8 cellular contexts compared by ENCODE assay signal in genomic region chr3:49357466-49358216, GRCh38. TPM values are rescaled to one million over a fixed set of nuclear protein-coding genes. Genes with fewer than 3 reads are reported as not detected.
DNase-seq lines count a peak whose midpoint lies in the region; ATAC-seq and TF ChIP-seq lines count a peak whose summit lies in the region.

No MANE protein-coding gene starts in this region.

- peak overlapping the region; percentile 97 for H3K4me3 Mint-ChIP-seq in activated naive CD8-positive, alpha-beta T cell treated with anti-CD3 and anti-CD28 coated beads, Interleukin-2, amount 50 U/mL, for 24 hours

- no peaks in the 10 kb centered on the region for H3K27me3 Mint-ChIP-seq in activated naive CD8-positive, alpha-beta T cell treated with anti-CD3 and anti-CD28 coated beads, Interleukin-2, amount 50 U/mL, for 24 hours

- 7 to 10% methylated on average over 55 to 61 of the region's 61 CpGs for WGBS in heart right ventricle, 2 donors
- WGBS in psoas muscle, 3 donors = 4 to 6% (median 5%) methylated on average over 59 to 61 of the region's 61 CpGs

- TF ChIP-seq CTCF in GM12865 (IDR thresholded peaks at IDR 0.05; ENCODE audit: insufficient read depth, low read depth, low read length, missing control alignments) (no peak), heart right ventricle (IDR thresholded peaks at IDR 0.05) (no peak), psoas muscle (IDR thresholded peaks at IDR 0.05) (no peak)

- peak overlapping the region; percentile 75 for H3K9ac ChIP-seq in SK-N-MC (ENCODE audit: insufficient read length)

- H3K27me3 ChIP-seq in heart right ventricle = no peaks in the 10 kb centered on the region
- H3K27me3 ChIP-seq in psoas muscle (ENCODE audit: insufficient read depth in 3 of 3, low read length in 2 of 3) = no peaks in the 10 kb centered on the region

- peak overlapping the region; percentile 78 for H3K4me3 ChIP-seq in GM12865 (ENCODE audit: low read depth, low read length)
- H3K4me3 ChIP-seq in SK-N-MC = peak overlapping the region; percentile 79
- H3K4me3 ChIP-seq in heart right ventricle = peak overlapping the region; percentile 60 to 92 (median 81)
- H3K4me3 ChIP-seq in psoas muscle = peak overlapping the region; percentile 76

- H3K9me3 Mint-ChIP-seq in activated naive CD8-positive, alpha-beta T cell treated with anti-CD3 and anti-CD28 coated beads, Interleukin-2, amount 50 U/mL, for 24 hours = no peaks in the 10 kb centered on the region

- peak; percentile 29 for ATAC-seq in HG02885 (IDR thresholded peaks at IDR 0.05; ENCODE audit: poor library complexity, unreplicated experiment)
- peak; percentile 22 for ATAC-seq in activated naive CD8-positive, alpha-beta T cell treated with anti-CD3 and anti-CD28 coated beads, Interleukin-2, amount 50 U/mL, for 24 hours
- ATAC-seq in heart right ventricle = peak; percentile 21 to 72 (median 38)
- peak; percentile 44 to 62 (median 51) for ATAC-seq in psoas muscle

- peak; percentile 60 for DNase-seq in GM12865 (ENCODE audit: low read depth)
- no peak for DNase-seq in SK-N-MC (ENCODE audit: low read depth, low spot score)
- DNase-seq in activated naive CD8-positive, alpha-beta T cell treated with anti-CD3 and anti-CD28 coated beads, Interleukin-2, amount 50 U/mL, for 24 hours = peak; percentile 61
- DNase-seq in heart right ventricle = peak; percentile 44 to 56
- peak; percentile 62 to 73 for DNase-seq in psoas muscle
- no peak for DNase-seq in putamen (ENCODE audit: low spot score)
- no peak for DNase-seq in NCI-H510A (lab: John Stamatoyannopoulos, UW)

- H3K4me1 ChIP-seq in heart right ventricle (peaks cover 6 to 60% (median 40%) of the 10 kb centered on the region in 9 donors), psoas muscle (peaks cover 14% of the 10 kb centered on the region)

- peaks cover 45% of the 10 kb centered on the region for H3K4me1 Mint-ChIP-seq in activated naive CD8-positive, alpha-beta T cell treated with anti-CD3 and anti-CD28 coated beads, Interleukin-2, amount 50 U/mL, for 24 hours

- H3K27ac Mint-ChIP-seq in activated naive CD8-positive, alpha-beta T cell treated with anti-CD3 and anti-CD28 coated beads, Interleukin-2, amount 50 U/mL, for 24 hours = peak overlapping the region; percentile 97

- H3K36me3 Mint-ChIP-seq in activated naive CD8-positive, alpha-beta T cell treated with anti-CD3 and anti-CD28 coated beads, Interleukin-2, amount 50 U/mL, for 24 hours (ENCODE audit: low read depth) = peaks cover 51% of the 10 kb centered on the region

- H3K9me3 ChIP-seq in SK-N-MC (ENCODE audit: low read depth, low read length) (no peaks in the 10 kb centered on the region), heart right ventricle (no peaks in the 10 kb centered on the region), psoas muscle (no peaks in the 10 kb centered on the region)

- H3K27ac ChIP-seq in SK-N-MC (no peak overlapping the region), heart right ventricle (peak overlapping the region; percentile 74 to 96 (median 92)), psoas muscle (peak overlapping the region; percentile 90)

- H3K36me3 ChIP-seq in SK-N-MC (ENCODE audit: insufficient read depth, low read length) (peaks cover 19% of the 10 kb centered on the region), heart right ventricle (peaks cover 0 to 66% (median 32%) of the 10 kb centered on the region in 9 donors), psoas muscle (ENCODE audit: insufficient read depth in 1 of 2, low read depth in 1 of 2) (peaks cover 12 to 54% of the 10 kb centered on the region in 2 donors)

- intact Hi-C loops in heart right ventricle (cut with DNase I) = loop anchor here in 6 of 10 donors (2.0 to 5.0 kb wide), 4 partner anchors 17 to 55 kb away; partner anchors contain the start of genes RHOA (in 5 of the 6), TCTA (in 4 of the 6) and USP4 (in 1 of the 6)
- intact Hi-C loops in psoas muscle (cut with DNase I) = loop anchor here in 1 of 2 donors (2.0 kb wide), 2 partner anchors 17 to 53 kb away; partner anchors contain the start of gene RHOA

RNA-seq across cellular contexts. Expression of gene GPX1, which starts 0.5 kb away (rescaled TPM):
- 100 to 1,000 TPM in 5 of 10 donors, 10 to 100 TPM in 5; 85.2 to 223 (median 102) TPM for total RNA-seq in heart right ventricle
- polyA plus RNA-seq in heart right ventricle = 100 to 1,000 TPM; 203 to 267 TPM
- 100 to 1,000 TPM; 100 to 129 (median 116) TPM for total RNA-seq in psoas muscle
- polyA plus RNA-seq in psoas muscle = 100 to 1,000 TPM; 164 to 251 (median 189) TPM

RNA-seq across cellular contexts. Expression of gene USP4, which starts 17.8 kb away (rescaled TPM):
- total RNA-seq in heart right ventricle (10 to 100 TPM; 35.4 to 48.3 (median 43.5) TPM), psoas muscle (10 to 100 TPM; 26.7 to 35.2 (median 31.1) TPM)
- polyA plus RNA-seq in heart right ventricle (10 to 100 TPM; 19.9 to 52.4 TPM), psoas muscle (10 to 100 TPM; 16.3 to 21.2 (median 17.0) TPM)

RNA-seq across cellular contexts. Expression of gene RHOA, which starts 54.1 kb away (rescaled TPM):
- 100 to 1,000 TPM; 226 to 335 (median 250) TPM for total RNA-seq in heart right ventricle
- polyA plus RNA-seq in heart right ventricle = 100 to 1,000 TPM; 139 to 291 TPM
- 100 to 1,000 TPM; 251 to 334 (median 271) TPM for total RNA-seq in psoas muscle
- polyA plus RNA-seq in psoas muscle = 100 to 1,000 TPM; 179 to 341 (median 287) TPM

RNA-seq across cellular contexts. Expression of gene TCTA, which starts 54.6 kb away (rescaled TPM):
- total RNA-seq in heart right ventricle (10 to 100 TPM; 13.9 to 22.6 (median 17.6) TPM), psoas muscle (10 to 100 TPM; 11.4 to 23.4 (median 16.7) TPM)
- polyA plus RNA-seq in heart right ventricle (10 to 100 TPM; 16.5 to 19.0 TPM), psoas muscle (10 to 100 TPM; 13.8 to 46.1 (median 18.1) TPM)

Comparison
In these comparisons a context has a peak if more than half of its experiments do, and no peak if none do; other contexts are left out.
1. DNase-seq: peak in GM12865 (single experiment), activated naive CD8-positive, alpha-beta T cell treated with anti-CD3 and anti-CD28 coated beads, Interleukin-2, amount 50 U/mL, for 24 hours (single experiment), heart right ventricle (2 of 2) and psoas muscle (2 of 2); none in SK-N-MC (single experiment), putamen (single experiment) and NCI-H510A (single experiment).
2. Peak in every context shown above with its lines, with median percentiles within 50 percentile points of each other: H3K4me3 ChIP-seq and ATAC-seq.